18 cellular contexts compared by ENCODE assay signal in the genomic region with DNA sequence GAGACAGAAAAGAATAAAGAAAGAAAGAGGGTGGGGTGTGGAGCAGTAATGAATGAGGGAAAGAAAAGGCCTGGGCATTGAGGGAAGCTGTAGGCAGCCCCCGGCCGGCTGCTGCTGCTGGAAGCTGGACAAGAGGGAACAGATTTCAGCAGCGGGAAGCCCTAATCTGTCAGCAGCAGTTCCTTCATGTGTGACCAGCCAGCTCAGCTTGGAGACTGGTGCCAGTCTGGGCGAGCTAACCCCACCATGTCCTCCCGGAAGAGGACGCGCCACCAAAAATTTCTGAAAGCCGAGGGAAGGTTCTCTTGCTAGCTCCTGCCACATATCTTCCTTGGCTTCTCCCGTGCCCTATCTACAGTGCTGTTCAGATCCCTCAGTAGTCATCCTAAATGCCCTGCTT.
"Had no signal": no experiment of that assay in that cellular context is flagged by ENCODE, and none has a peak within 500 bp of the region (broad histone marks: within the 10 kb centered on the region; RNA-seq: fewer than 3 reads in every experiment).

No MANE protein-coding gene starts in this region.

- H3K4me1 Mint-ChIP-seq: activated CD4-positive, alpha-beta memory T cell treated with anti-CD3 and anti-CD28 coated beads, Interleukin-2, amount 10 ng/mL, durations not matched to agents 7 days and 5 days; activated CD8-positive, alpha-beta memory T cell treated with anti-CD3 and anti-CD28 coated beads, Interleukin-2, amount 10 ng/mL, durations not matched to agents 7 days and 5 days; activated T-helper 17 cell treated with anti-CD3 and anti-CD28 coated beads, Interleukin-2, amount 50 U/mL, for 72 hours; natural killer cell had no signal

- H3K36me3 ChIP-seq: right atrium auricular region, thyroid gland had no signal

- H3K4me3 ChIP-seq: lung, right atrium auricular region, thyroid gland had no signal

- H3K27ac ChIP-seq: right atrium auricular region, thyroid gland had no signal

- H3K9me3 ChIP-seq: right atrium auricular region, thyroid gland had no signal

- H3K36me3 Mint-ChIP-seq: activated CD8-positive, alpha-beta memory T cell treated with anti-CD3 and anti-CD28 coated beads, Interleukin-2, amount 10 ng/mL, durations not matched to agents 7 days and 5 days; natural killer cell had no signal

- H3K27ac Mint-ChIP-seq: activated B cell treated with CpG ODN at 0.5 μM for 24 hours; activated CD4-positive, alpha-beta memory T cell treated with anti-CD3 and anti-CD28 coated beads, Interleukin-2, amount 10 ng/mL, durations not matched to agents 7 days and 5 days; activated CD8-positive, alpha-beta memory T cell treated with anti-CD3 and anti-CD28 coated beads, Interleukin-2, amount 10 ng/mL, durations not matched to agents 7 days and 5 days; activated T-helper 17 cell treated with anti-CD3 and anti-CD28 coated beads, Interleukin-2, amount 50 U/mL, for 72 hours; natural killer cell; progenitor cell of endocrine pancreas had no signal

- H3K27me3 ChIP-seq: right atrium auricular region, thyroid gland had no signal

- H3K4me1 ChIP-seq: right atrium auricular region, thyroid gland had no signal

- ATAC-seq: activated CD8-positive, alpha-beta memory T cell treated with anti-CD3 and anti-CD28 coated beads, Interleukin-2, amount 10 ng/mL, durations not matched to agents 7 days and 5 days; activated T-helper 17 cell treated with anti-CD3 and anti-CD28 coated beads, Interleukin-2, amount 50 U/mL, for 72 hours; natural killer cell had no signal

- H3K4me3 Mint-ChIP-seq: activated B cell treated with CpG ODN at 0.5 μM for 24 hours; activated CD4-positive, alpha-beta memory T cell treated with anti-CD3 and anti-CD28 coated beads, Interleukin-2, amount 10 ng/mL, durations not matched to agents 7 days and 5 days; activated CD8-positive, alpha-beta memory T cell treated with anti-CD3 and anti-CD28 coated beads, Interleukin-2, amount 10 ng/mL, durations not matched to agents 7 days and 5 days; activated T-helper 17 cell treated with anti-CD3 and anti-CD28 coated beads, Interleukin-2, amount 50 U/mL, for 72 hours; natural killer cell had no signal

- H3K9me3 Mint-ChIP-seq: activated B cell treated with CpG ODN at 0.5 μM for 24 hours; activated CD4-positive, alpha-beta memory T cell treated with anti-CD3 and anti-CD28 coated beads, Interleukin-2, amount 10 ng/mL, durations not matched to agents 7 days and 5 days; activated T-helper 17 cell treated with anti-CD3 and anti-CD28 coated beads, Interleukin-2, amount 50 U/mL, for 72 hours; natural killer cell had no signal

- DNase-seq: activated B cell treated with CpG ODN at 0.5 μM for 24 hours; activated CD4-positive, alpha-beta memory T cell treated with anti-CD3 and anti-CD28 coated beads, Interleukin-2, amount 10 ng/mL, durations not matched to agents 7 days and 5 days; activated CD4-positive, alpha-beta T cell treated with anti-CD3 and anti-CD28 coated beads for 4 hours; activated CD8-positive, alpha-beta memory T cell treated with anti-CD3 and anti-CD28 coated beads, Interleukin-2, amount 10 ng/mL, durations not matched to agents 7 days and 5 days; activated naive CD4-positive, alpha-beta T cell treated with Interleukin-2 at 50 U/mL for 16 hours; erythroblast; foreskin melanocyte; kidney; natural killer cell; stimulated activated CD4-positive, alpha-beta T cell treated with anti-CD3 and anti-CD28 coated beads, Interleukin-12 subunit alpha, Interleukin-12 subunit beta, amount 100 ng/mL, for 4 hours; stimulated activated CD4-positive, alpha-beta T cell treated with anti-CD3 and anti-CD28 coated beads, Interleukin-1b, Interleukin-23, amount 100 ng/mL, for 48 hours; stimulated activated CD8-positive, alpha-beta memory T cell treated with anti-CD3 and anti-CD28 coated beads, Interleukin-4, amount 100 ng/mL, for 48 hours; stimulated activated naive CD4-positive, alpha-beta T cell; thyroid gland had no signal
